Comparison of ENCODE assay signal across 10 cellular contexts in the genomic region with DNA sequence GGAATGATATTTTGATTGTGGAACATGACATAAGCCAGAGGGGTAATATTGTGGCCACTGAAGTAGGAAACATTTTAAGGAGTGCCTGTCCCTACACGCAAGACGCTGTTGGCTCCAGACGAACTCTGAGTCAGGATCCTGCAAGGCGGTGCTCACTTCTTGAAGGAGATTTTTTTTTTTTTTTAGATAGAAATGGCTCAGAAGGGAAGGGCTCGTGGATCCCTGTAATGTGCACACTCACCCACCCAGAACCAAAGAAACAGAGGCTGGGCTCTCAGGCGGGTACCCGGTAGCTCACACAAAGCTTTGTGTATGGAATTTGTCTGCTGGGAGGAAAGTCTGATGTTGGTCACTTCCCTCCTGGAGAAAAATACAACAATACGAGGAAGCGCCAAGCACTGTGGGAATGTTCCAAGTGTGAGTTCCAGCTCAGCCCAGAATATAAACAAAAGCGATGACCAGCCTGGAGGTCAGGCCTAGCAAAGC. TPM values are rescaled to one million over a fixed set of nuclear protein-coding genes. Genes with fewer than 3 reads are reported as not detected.
A peak's percentile ranks its signal among the peaks of the same experiment; 100 is the strongest.
DNase-seq lines count a peak whose midpoint lies in the region; ATAC-seq, FAIRE-seq and TF ChIP-seq lines count a peak whose summit lies in the region.
"Had no signal": no experiment of that assay in that cellular context is flagged by ENCODE, and none has a peak within 500 bp of the region (broad histone marks: within the 10 kb centered on the region; RNA-seq: fewer than 3 reads in every experiment).

No MANE protein-coding gene starts in this region.

- no peak overlapping the region for H3K18ac ChIP-seq in H9 (ENCODE audit: insufficient read length, low read depth, low read length)

- H4K91ac ChIP-seq in H9 (ENCODE audit: insufficient read length, low read depth, low read length) = no peak overlapping the region

- H3K4me3 ChIP-seq in AG04450 (ENCODE audit: low read depth, low read length) (no peak overlapping the region; the same call in 1 of the 2 replicates), fibroblast of the aortic adventitia (ENCODE audit: low read depth, low read length) (peak overlapping the region; percentile 7), osteoblast (ENCODE audit: insufficient read depth, low read length) (peak overlapping the region; percentile 55)
- no peak overlapping the region for H3K4me3 ChIP-seq in CD8-positive, alpha-beta memory T cell (ENCODE audit: low read length)

- no peak overlapping the region for H3K56ac ChIP-seq in H9 (ENCODE audit: insufficient read length, low read depth, low read length)

- no peaks in the 10 kb centered on the region for H3K9me3 Mint-ChIP-seq in activated T-helper 17 cell treated with anti-CD3 and anti-CD28 coated beads, Interleukin-2, amount 50 U/mL, for 72 hours
- no peaks in the 10 kb centered on the region for H3K9me3 Mint-ChIP-seq in H9
- H3K9me3 Mint-ChIP-seq in CD8-positive, alpha-beta memory T cell = no peaks in the 10 kb centered on the region

- H2BK5ac ChIP-seq in H9 (ENCODE audit: insufficient read length, low read length) = no peak overlapping the region

- H3K4ac ChIP-seq in H9 (ENCODE audit: low read depth, low read length) = no peak overlapping the region

- no peak for ATAC-seq in activated T-helper 17 cell treated with anti-CD3 and anti-CD28 coated beads, Interleukin-2, amount 50 U/mL, for 72 hours (replicated peaks)

- peaks cover 88% of the 10 kb centered on the region for H3K79me2 ChIP-seq in osteoblast (ENCODE audit: insufficient read depth, low read length)
- peaks cover 4% of the 10 kb centered on the region; the same call in 1 of the 2 replicates for H3K79me2 ChIP-seq in H9 (ENCODE audit: insufficient read depth, low read length)

- H3K4me1 ChIP-seq in osteoblast (ENCODE audit: insufficient read depth, low read length) (peaks cover 18% of the 10 kb centered on the region), H9 (ENCODE audit: insufficient read depth, low read length) (peaks cover 12% of the 10 kb centered on the region; the same call in 1 of the 2 replicates)
- peaks cover 34% of the 10 kb centered on the region for H3K4me1 ChIP-seq in CD8-positive, alpha-beta memory T cell (ENCODE audit: insufficient read depth, low read length)

- no peak for FAIRE-seq in D721Med (lab: Jason Lieb, UNC)

- H3K27me3 ChIP-seq in AG04450 (ENCODE audit: control insufficient read depth, insufficient read depth, low read length) (no peaks in the 10 kb centered on the region), osteoblast (ENCODE audit: insufficient read depth, low read length) (no peaks in the 10 kb centered on the region), H9 (ENCODE audit: insufficient read depth, low read length) (no peaks in the 10 kb centered on the region)
- H3K27me3 ChIP-seq in CD8-positive, alpha-beta memory T cell (ENCODE audit: insufficient read depth, low read length, poor library complexity, severe bottlenecking) = no peaks in the 10 kb centered on the region

- POLR2A ChIA-PET in AG04450 (lab: Yijun Ruan, JAX) = interaction anchor here (0.7 to 1.4 kb wide), 5 partner anchors 18 to 106 kb away, joined by 3 to 8 read pairs (median 5); no protein-coding TSS in a partner anchor
- POLR2A ChIA-PET in CD8-positive, alpha-beta memory T cell (lab: Charles Lee) = no interaction called here

- H3K27ac ChIP-seq in AG04450 (ENCODE audit: low read depth, low read length) (peak overlapping the region; percentile 77), osteoblast (ENCODE audit: low read depth, low read length) (peak overlapping the region; percentile 90), H9 (ENCODE audit: insufficient read length, low read depth, low read length) (no peak overlapping the region)
- no peak overlapping the region for H3K27ac ChIP-seq in CD8-positive, alpha-beta memory T cell (ENCODE audit: low read depth, low read length)

- H3K79me1 ChIP-seq in H9 (ENCODE audit: insufficient read depth, low read depth, low read length, poor library complexity, severe bottlenecking) = peaks cover 9% of the 10 kb centered on the region

- TF ChIP-seq CTCF in AG04450 (IDR thresholded peaks at IDR 0.05; ENCODE audit: low read depth, low read length) (no peak), fibroblast of the aortic adventitia (IDR thresholded peaks at IDR 0.05; ENCODE audit: insufficient read depth, low read length) (no peak), osteoblast (IDR thresholded peaks at IDR 0.05; ENCODE audit: extremely low read depth, low read depth, low read length) (no peak), H9 (conservative IDR thresholded peaks at IDR 0.05) (no peak), D721Med (IDR thresholded peaks at IDR 0.05; ENCODE audit: insufficient read depth, missing control alignments) (no peak)

- peaks cover 75% of the 10 kb centered on the region for H3K36me3 Mint-ChIP-seq in activated T-helper 17 cell treated with anti-CD3 and anti-CD28 coated beads, Interleukin-2, amount 50 U/mL, for 72 hours (ENCODE audit: low read depth)
- H3K36me3 Mint-ChIP-seq in H9 (ENCODE audit: insufficient read depth in 1 of 3, low read depth in 3 of 3) = no peaks in the 10 kb centered on the region; a peak in 2 of 7 replicates
- H3K36me3 Mint-ChIP-seq in CD8-positive, alpha-beta memory T cell = peaks cover 0 to 54% (median 10%) of the 10 kb centered on the region in 3 donors

- H3K23ac ChIP-seq in H9 (ENCODE audit: insufficient read length, low read depth, low read length) = no peak overlapping the region

- no peak overlapping the region for H2BK120ac ChIP-seq in H9 (ENCODE audit: low read depth, low read length, poor library complexity, severe bottlenecking)

- H4K5ac ChIP-seq in H9 (ENCODE audit: insufficient read length, low read depth, low read length) = no peak overlapping the region

- DNase-seq in AG04450 (ENCODE audit: low read depth, low spot score) (peak; percentile 54), fibroblast of the aortic adventitia (ENCODE audit: low read depth) (peak; percentile 94), osteoblast (ENCODE audit: insufficient read length, low spot score, missing footprints) (peak; percentile 90), H9 (no peak), D721Med (ENCODE audit: insufficient read length, low spot score) (no peak)
- no peak for DNase-seq in activated CD4-positive, alpha-beta T cell treated with anti-CD3 and anti-CD28 coated beads, Interleukin-2, amount 50 U/mL, for 1 hour
- no peak for DNase-seq in CD8-positive, alpha-beta memory T cell
- DNase-seq: foreskin melanocyte had no signal

- H3K23me2 ChIP-seq in H9 (ENCODE audit: insufficient read length, low read depth, low read length, poor library complexity, severe bottlenecking) = no peaks in the 10 kb centered on the region

- H2BK20ac ChIP-seq in H9 (ENCODE audit: low read depth, low read length, poor library complexity, severe bottlenecking) = no peak overlapping the region

- H2AK5ac ChIP-seq in H9 (ENCODE audit: insufficient read length, low read length) = no peak overlapping the region

- H3K4me3 Mint-ChIP-seq in activated T-helper 17 cell treated with anti-CD3 and anti-CD28 coated beads, Interleukin-2, amount 50 U/mL, for 72 hours = no peak overlapping the region
- no peak overlapping the region for H3K4me3 Mint-ChIP-seq in H9
- H3K4me3 Mint-ChIP-seq in CD8-positive, alpha-beta memory T cell = no peak overlapping the region
- H3K4me3 Mint-ChIP-seq: B cell had no signal

- H3K27me3 Mint-ChIP-seq in activated T-helper 17 cell treated with anti-CD3 and anti-CD28 coated beads, Interleukin-2, amount 50 U/mL, for 72 hours = no peaks in the 10 kb centered on the region
- no peaks in the 10 kb centered on the region for H3K27me3 Mint-ChIP-seq in H9 (ENCODE audit: low read depth)
- H3K27me3 Mint-ChIP-seq in CD8-positive, alpha-beta memory T cell = no peaks in the 10 kb centered on the region
- H3K27me3 Mint-ChIP-seq: B cell had no signal

- CTCF ChIA-PET in AG04450 (lab: Charles Lee) = interaction anchor here (0.8 to 1.3 kb wide), 3 partner anchors 18 to 123 kb away, joined by 4 to 5 read pairs (median 5); no protein-coding TSS in a partner anchor
- CTCF ChIA-PET in CD8-positive, alpha-beta memory T cell (lab: Charles Lee) = interaction anchor here (1.2 to 1.6 kb wide), 3 partner anchors 24 to 122 kb away, joined by 3 to 5 read pairs (median 4); no protein-coding TSS in a partner anchor

- peak overlapping the region; percentile 75 for H2AFZ ChIP-seq in osteoblast (ENCODE audit: low read length)
- no peak overlapping the region for H2AFZ ChIP-seq in H9 (ENCODE audit: low read length)

- H2BK12ac ChIP-seq in H9 (ENCODE audit: insufficient read length, low read depth, low read length) = no peak overlapping the region

- H4K20me1 ChIP-seq in osteoblast (ENCODE audit: insufficient read depth, low read length) = peaks cover 5% of the 10 kb centered on the region
- H4K20me1 ChIP-seq in H9 (ENCODE audit: control insufficient read depth, insufficient read depth, insufficient read length) = no peaks in the 10 kb centered on the region

- no peaks in the 10 kb centered on the region for H3K36me3 ChIP-seq in osteoblast (ENCODE audit: insufficient read depth, low read length)
- H3K36me3 ChIP-seq in CD8-positive, alpha-beta memory T cell (ENCODE audit: insufficient read depth, low read length) = no peaks in the 10 kb centered on the region

- H2BK15ac ChIP-seq in H9 (ENCODE audit: low read depth, low read length) = no peak overlapping the region

- H3K9me3 ChIP-seq in AG04450 (ENCODE audit: control insufficient read depth, insufficient read depth, low read length) (no peaks in the 10 kb centered on the region), osteoblast (ENCODE audit: low read depth, low read length) (no peaks in the 10 kb centered on the region), H9 (ENCODE audit: control insufficient read depth, low read depth, low read length) (no peaks in the 10 kb centered on the region)
- H3K9me3 ChIP-seq in CD8-positive, alpha-beta memory T cell (ENCODE audit: low read length) = no peaks in the 10 kb centered on the region

- H3K4me1 Mint-ChIP-seq in activated T-helper 17 cell treated with anti-CD3 and anti-CD28 coated beads, Interleukin-2, amount 50 U/mL, for 72 hours = peaks cover 59% of the 10 kb centered on the region
- H3K4me1 Mint-ChIP-seq in H9 = peaks cover 29 to 33% of the 10 kb centered on the region in 2 experiments
- peaks cover 71 to 96% (median 90%) of the 10 kb centered on the region in 3 donors for H3K4me1 Mint-ChIP-seq in CD8-positive, alpha-beta memory T cell

- no CpG with 5 or more reads among the region's 10 CpGs for WGBS in H9 (ENCODE audit: extremely low coverage, insufficient read length, low lambda C conversion rate)

- peak overlapping the region; percentile 91 for H3K27ac Mint-ChIP-seq in activated T-helper 17 cell treated with anti-CD3 and anti-CD28 coated beads, Interleukin-2, amount 50 U/mL, for 72 hours
- no peak overlapping the region for H3K27ac Mint-ChIP-seq in H9
- H3K27ac Mint-ChIP-seq in CD8-positive, alpha-beta memory T cell = peak overlapping the region in 4 of 8 donors; percentile 34 to 72 (median 41)

- H3T11ph ChIP-seq in H9 (ENCODE audit: low read length) = no peak overlapping the region

- H3K4me2 ChIP-seq in osteoblast (ENCODE audit: insufficient read depth, low read length) (peak overlapping the region; percentile 84), H9 (ENCODE audit: insufficient read depth, insufficient read length, low read length) (no peak overlapping the region)

- H3K14ac ChIP-seq in H9 (ENCODE audit: insufficient read depth, low read length) = no peak overlapping the region

- no peak overlapping the region for H3K9ac ChIP-seq in H9 (ENCODE audit: extremely low read depth, insufficient read length, low read length)

- H4K8ac ChIP-seq in H9 (replicated peaks; ENCODE audit: insufficient read length, low read depth, low read length) = no peak overlapping the region

RNA-seq across cellular contexts. Expression of a gene that starts 25.7 kb away (rescaled TPM):
- 27.6 and 32.4 TPM in 2 replicates for polyA plus RNA-seq in AG04450 (2011; rRNA removed)
- 32.8 and 36.3 TPM in 2 replicates for polyA minus RNA-seq in AG04450 (2011; rRNA and poly(A)+ RNA removed)
- total RNA-seq in activated T-helper 17 cell treated with anti-CD3 and anti-CD28 coated beads, Interleukin-2, amount 50 U/mL, for 72 hours = 100 to 1,000 TPM; 147 to 167 TPM
- total RNA-seq in fibroblast of the aortic adventitia (ENCODE audit: low replicate concordance) = 20.2 and 33.7 TPM in 2 replicates
- 34.7 and 42.1 TPM in 2 replicates for total RNA-seq in osteoblast
- 53.9 and 55.6 TPM in 2 replicates for total RNA-seq in H9 (2021)
- total RNA-seq in CD8-positive, alpha-beta memory T cell = 100 to 1,000 TPM; 145 to 148 TPM
- 20.1 TPM for polyA plus RNA-seq in CD8-positive, alpha-beta memory T cell

Comparison
In these comparisons a context has a peak if more than half of its experiments do, and no peak if none do; other contexts are left out.
1. DNase-seq: peak in AG04450 (single experiment), fibroblast of the aortic adventitia (single experiment) and osteoblast (single experiment); none in activated CD4-positive, alpha-beta T cell treated with anti-CD3 and anti-CD28 coated beads, Interleukin-2, amount 50 U/mL, for 1 hour (single experiment), H9 (single experiment), CD8-positive, alpha-beta memory T cell (0 of 5) and D721Med (single experiment).
2. H3K27ac ChIP-seq: peak in AG04450 (single experiment) and osteoblast (single experiment); none in H9 (single experiment) and CD8-positive, alpha-beta memory T cell (single experiment).
3. H3K4me3 ChIP-seq: peak in fibroblast of the aortic adventitia (single experiment) and osteoblast (single experiment); none in AG04450 (single experiment) and CD8-positive, alpha-beta memory T cell (single experiment).